In genomic region chr1:106292130-106292529, GRCh38 we compare ENCODE assay signal across 32 cellular contexts.
"Had no signal": no experiment of that assay in that cellular context is flagged by ENCODE, and none has a peak within 500 bp of the region (broad histone marks: within the 10 kb centered on the region; RNA-seq: fewer than 3 reads in every experiment).

No MANE protein-coding gene starts in this region.

- H3K27ac ChIP-seq: adrenal gland, ascending aorta, body of pancreas, brain microvascular endothelial cell, breast epithelium, cardiac muscle cell had no signal

- H3K4me1 ChIP-seq: adrenal gland, ascending aorta, body of pancreas, breast epithelium had no signal

- H3K4me3 ChIP-seq: adrenal gland, ascending aorta, body of pancreas, breast epithelium, cardiac muscle cell had no signal

- H3K9me3 ChIP-seq: adrenal gland, ascending aorta, body of pancreas, breast epithelium had no signal

- DNase-seq: activated effector memory CD4-positive, alpha-beta T cell treated with anti-CD3 and anti-CD28 coated beads, Interleukin-2, amount 50 U/mL, for 16 hours; activated effector memory CD4-positive, alpha-beta T cell treated with Interleukin-2 at 50 U/mL for 16 hours; activated gamma-delta T cell; activated gamma-delta T cell treated with Interleukin-2 at 50 U/mL for 16 hours; activated naive CD4-positive, alpha-beta T cell; activated naive CD4-positive, alpha-beta T cell treated with anti-CD3 and anti-CD28 coated beads for 36 hours; activated naive CD4-positive, alpha-beta T cell treated with anti-CD3 and anti-CD28 coated beads, Interleukin-2, amount 10 ng/mL, durations not matched to agents 7 days and 5 days; activated naive CD4-positive, alpha-beta T cell treated with anti-CD3 and anti-CD28 coated beads, Interleukin-2, amount 50 U/mL, for 16 hours; activated naive CD4-positive, alpha-beta T cell treated with Interleukin-2 at 50 U/mL for 16 hours; activated naive CD8-positive, alpha-beta T cell treated with anti-CD3 and anti-CD28 coated beads for 36 hours; activated naive CD8-positive, alpha-beta T cell treated with anti-CD3 and anti-CD28 coated beads, Interleukin-2, amount 10 ng/mL, durations not matched to agents 7 days and 5 days; activated naive CD8-positive, alpha-beta T cell treated with anti-CD3 and anti-CD28 coated beads, Interleukin-2, amount 50 U/mL, for 24 hours; activated T-cell treated with anti-CD3 and anti-CD28 coated beads, Interleukin-2, amount 50 U/mL, for 1 hour; activated T-cell treated with anti-CD3 and anti-CD28 coated beads, Interleukin-2, amount 50 U/mL, for 24 hours; activated T-cell treated with anti-CD3 and anti-CD28 coated beads, Interleukin-2, amount 50 U/mL, for 4 hours; activated T-cell treated with anti-CD3 and anti-CD28 coated beads, Interleukin-2, amount 50 U/mL, for 48 hours; activated T-cell treated with anti-CD3 and anti-CD28 coated beads, Interleukin-2, amount 50 U/mL, for 72 hours; adrenal gland; amniotic stem cell; amygdala; anterior cingulate cortex; aorta; body of pancreas; brain microvascular endothelial cell; caudate nucleus; central memory CD4-positive, alpha-beta T cell; cerebellar nuclear complex had no signal

- ATAC-seq: activated naive CD4-positive, alpha-beta T cell treated with anti-CD3 and anti-CD28 coated beads, Interleukin-2, amount 50 U/mL, for 72 hours; activated naive CD8-positive, alpha-beta T cell treated with anti-CD3 and anti-CD28 coated beads, Interleukin-2, amount 50 U/mL, for 24 hours; activated T-cell treated with anti-CD3 and anti-CD28 coated beads, Interleukin-2, amount 50 U/mL, for 4 hours; activated T-cell treated with anti-CD3 and anti-CD28 coated beads, Interleukin-2, amount 50 U/mL, for 72 hours; activated T-helper 17 cell treated with anti-CD3 and anti-CD28 coated beads, Interleukin-2, amount 50 U/mL, for 72 hours; body of pancreas had no signal

- H3K27me3 ChIP-seq: adrenal gland, ascending aorta, body of pancreas, brain microvascular endothelial cell, breast epithelium, cardiac muscle cell had no signal

- H3K36me3 ChIP-seq: adrenal gland, ascending aorta, brain microvascular endothelial cell, breast epithelium, cardiac muscle cell had no signal
